Comparison of ENCODE assay signal across 8 cellular contexts in the genomic region with DNA sequence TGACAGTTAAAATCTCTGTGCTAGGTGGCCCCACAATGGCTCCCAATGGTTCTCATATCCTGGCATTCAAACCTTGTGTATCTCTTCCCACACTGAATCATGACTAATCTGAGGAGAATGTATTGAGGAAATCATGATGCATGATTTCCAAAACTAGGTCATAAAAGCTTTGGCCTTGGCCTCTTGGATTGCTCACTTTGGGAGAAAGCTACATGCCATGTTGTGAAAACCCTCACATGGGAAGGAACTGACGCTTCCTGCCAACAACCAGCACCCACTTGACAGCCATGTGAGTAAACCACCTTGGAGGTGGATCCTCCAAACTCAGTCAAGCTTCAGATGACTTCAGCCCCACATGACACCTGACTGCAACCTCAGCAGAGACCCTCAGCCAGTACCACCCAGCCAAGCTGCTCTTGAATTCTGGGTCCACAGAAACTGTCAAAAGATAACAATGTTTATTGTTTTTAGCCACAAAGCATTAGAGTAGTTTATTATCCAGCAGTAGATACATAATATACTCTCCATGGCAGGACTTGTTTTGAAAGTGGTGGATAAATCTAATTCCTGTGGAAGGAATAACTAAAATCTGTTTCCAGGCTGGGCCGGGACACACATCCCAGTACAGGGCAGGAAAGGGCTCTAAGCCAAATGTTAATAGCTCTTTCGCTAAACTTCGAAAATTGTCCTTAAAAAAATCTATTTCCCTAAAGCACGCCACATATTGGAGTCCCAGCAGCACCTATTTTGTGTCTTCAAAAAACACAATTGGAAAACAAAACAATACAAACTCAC. TPM values are rescaled to one million over a fixed set of nuclear protein-coding genes. Genes with fewer than 3 reads are reported as not detected.
DNase-seq lines count a peak whose midpoint lies in the region; ATAC-seq, FAIRE-seq and TF ChIP-seq lines count a peak whose summit lies in the region.

No MANE protein-coding gene starts in this region.

- H3K4me2 ChIP-seq in H1 (ENCODE audit: insufficient read depth in 1 of 2, low read depth in 2 of 2, low read length in 2 of 2) = peak overlapping the region; percentile 71 to 73; a peak in 3 of 4 replicates

- no peak overlapping the region for H3K14ac ChIP-seq in H1 (ENCODE audit: insufficient read length)

- no peak overlapping the region for H3K4ac ChIP-seq in H1 (replicated peaks; ENCODE audit: insufficient read length, low read depth, low read length)

- no peak overlapping the region for H3K4me3 ChIP-seq in CD4-positive, alpha-beta memory T cell (ENCODE audit: low read length in 2 of 2)
- peak overlapping the region in 1 of 4 experiments; percentile 95; a peak in 4 of 8 replicates for H3K4me3 ChIP-seq in H1 (ENCODE audit: extremely low read depth in 1 of 4, insufficient read depth in 2 of 4, low read depth in 3 of 4, low read length in 4 of 4)

- CTCF ChIA-PET in CD4-positive, alpha-beta memory T cell (lab: Charles Lee; ENCODE audit: partially characterized antibody) = interaction anchor here (0.9 to 3.1 kb wide), 9 partner anchors 10 to 80 kb away, joined by 3 to 10 read pairs (median 4); partner anchors contain the start of genes RPL14 and ZNF619
- CTCF ChIA-PET in H1 (lab: Charles Lee; ENCODE audit: partially characterized antibody) = interaction anchor here (0.6 to 2.7 kb wide), 7 partner anchors 9 to 312 kb away, joined by 3 to 17 read pairs (median 6); partner anchors contain the start of gene ZNF621

- no peaks in the 10 kb centered on the region for H3K27me3 Mint-ChIP-seq in CD4-positive, alpha-beta memory T cell
- H3K27me3 Mint-ChIP-seq in neural crest cell (ENCODE audit: low read depth) = peaks cover 13% of the 10 kb centered on the region

- TF ChIP-seq CTCF in H1 (IDR thresholded peaks at IDR 0.05; ENCODE audit: control extremely low read depth in 1 of 3, insufficient read depth in 1 of 3, low read depth in 1 of 3, low read length in 3 of 3) (no peak), neural crest cell (conservative IDR thresholded peaks at IDR 0.05) (no peak)

- no peaks in the 10 kb centered on the region for H4K20me1 ChIP-seq in H1 (replicated peaks in 1 of 2; ENCODE audit: control insufficient read depth in 1 of 2, insufficient read depth in 2 of 2, low read length in 2 of 2)

- no peak overlapping the region for H3K56ac ChIP-seq in H1 (replicated peaks; ENCODE audit: insufficient read length, low read depth, low read length)

- no peaks in the 10 kb centered on the region for H3K9me3 ChIP-seq in CD4-positive, alpha-beta memory T cell (ENCODE audit: control insufficient read depth in 1 of 2, low read length in 2 of 2)
- H3K9me3 ChIP-seq in H1 (ENCODE audit: insufficient read depth in 2 of 2, low read depth in 1 of 2, low read length in 1 of 2) = no peaks in the 10 kb centered on the region

- no peak overlapping the region for H2BK12ac ChIP-seq in H1 (ENCODE audit: low read depth, low read length)

- peak overlapping the region in 5 of 7 donors; percentile 25 to 92 (median 34) for H3K27ac Mint-ChIP-seq in CD4-positive, alpha-beta memory T cell
- H3K27ac Mint-ChIP-seq in neural crest cell (ENCODE audit: unreplicated experiment) = no peak overlapping the region

- no peak overlapping the region for H3K27ac ChIP-seq in CD4-positive, alpha-beta memory T cell (ENCODE audit: low read depth, low read length)
- H3K27ac ChIP-seq in H1 (ENCODE audit: low read depth, low read length) = no peak overlapping the region

- H3K9ac ChIP-seq in H1 (replicated peaks in 1 of 4; ENCODE audit: extremely low read depth in 1 of 4, low read depth in 3 of 4, low read length in 3 of 4) = no peak overlapping the region; a peak in 1 of 7 replicates

- no peak overlapping the region for H2BK15ac ChIP-seq in H1 (ENCODE audit: low read length)

- H3K36me3 ChIP-seq in CD4-positive, alpha-beta memory T cell (ENCODE audit: insufficient read depth, low read length) = no peaks in the 10 kb centered on the region
- peaks cover 0 to 12% (median 2%) of the 10 kb centered on the region in 4 experiments; a peak in 4 of 8 replicates for H3K36me3 ChIP-seq in H1 (ENCODE audit: control insufficient read depth in 2 of 4, insufficient read depth in 4 of 4, low read length in 3 of 4)

- WGBS in H1 (ENCODE audit: extremely low coverage in 1 of 2, insufficient coverage in 1 of 2, insufficient read length in 1 of 2, insufficient replicate concordance in 2 of 2, low coverage in 1 of 2, low lambda C conversion rate in 2 of 2, missing lambda C conversion rate in 1 of 2), 2 experiments = 87% methylated on average over 5 of the region's 5 CpGs; no CpG with 5 or more reads in 1 of the 2 experiments

- no peak overlapping the region for H2BK120ac ChIP-seq in H1 (replicated peaks; ENCODE audit: low read depth, low read length)

- H3K36me3 Mint-ChIP-seq in CD4-positive, alpha-beta memory T cell = no peaks in the 10 kb centered on the region
- peaks cover 4% of the 10 kb centered on the region for H3K36me3 Mint-ChIP-seq in neural crest cell (ENCODE audit: low read depth)

- H3K4me3 Mint-ChIP-seq in CD4-positive, alpha-beta memory T cell = peak overlapping the region; percentile 70 to 98 (median 96)
- H3K4me3 Mint-ChIP-seq in neural crest cell = peak overlapping the region; percentile 97

- TF ChIP-seq EP300 in H1 (IDR thresholded peaks at IDR 0.05; ENCODE audit: borderline replicate concordance in 1 of 2, low read depth in 2 of 2, low read length in 2 of 2) = no peak

- no peaks in the 10 kb centered on the region for H3K27me3 ChIP-seq in CD4-positive, alpha-beta memory T cell (ENCODE audit: insufficient read depth, low read length)
- H3K27me3 ChIP-seq in H1 (replicated peaks in 1 of 4; ENCODE audit: control insufficient read depth in 3 of 4, extremely low read depth in 1 of 4, insufficient read depth in 3 of 4, low read length in 3 of 4) = no peaks in the 10 kb centered on the region

- no peaks in the 10 kb centered on the region; the same call in 1 of the 2 replicates for H3K79me1 ChIP-seq in H1 (ENCODE audit: low read depth, low read length)

- intact Hi-C loops in CD4-positive, alpha-beta memory T cell (cut with micrococcal nuclease) = no loop called here

- peaks cover 0 to 26% of the 10 kb centered on the region in 2 experiments; a peak in 2 of 4 replicates for H3K79me2 ChIP-seq in H1 (ENCODE audit: control insufficient read depth in 1 of 2, insufficient read depth in 2 of 2, low read length in 2 of 2)

- POLR2A ChIA-PET in CD4-positive, alpha-beta memory T cell (lab: Charles Lee; ENCODE audit: partially characterized antibody) = interaction anchor here (1.5 to 3.7 kb wide), 8 partner anchors 17 to 195 kb away, joined by 4 to 28 read pairs (median 7); partner anchors contain the start of genes EIF1B, RPL14, ZNF619 and ZNF621
- POLR2A ChIA-PET in H1 (lab: Charles Lee; ENCODE audit: partially characterized antibody) = interaction anchor here (0.9 to 3.8 kb wide), 16 partner anchors 10 to 177 kb away, joined by 3 to 78 read pairs (median 6); partner anchors contain the start of genes RPL14, ZNF619 and ZNF621

- H3K4me1 ChIP-seq in CD4-positive, alpha-beta memory T cell (ENCODE audit: insufficient read depth, low read length) = peaks cover 8% of the 10 kb centered on the region
- no peaks in the 10 kb centered on the region; a peak in 2 of 7 replicates for H3K4me1 ChIP-seq in H1 (replicated peaks in 1 of 4; ENCODE audit: control insufficient read depth in 3 of 4, insufficient read depth in 4 of 4, low read length in 3 of 4)

- peaks cover 8 to 21% (median 14%) of the 10 kb centered on the region in 4 donors for H3K4me1 Mint-ChIP-seq in CD4-positive, alpha-beta memory T cell
- H3K4me1 Mint-ChIP-seq in neural crest cell = peaks cover 12% of the 10 kb centered on the region

- H4K91ac ChIP-seq in H1 (replicated peaks; ENCODE audit: insufficient read length, low read length) = no peak overlapping the region

- H3K9me3 Mint-ChIP-seq in CD4-positive, alpha-beta memory T cell = peaks cover 0 to 1% (median 0%) of the 10 kb centered on the region in 8 donors
- H3K9me3 Mint-ChIP-seq in neural crest cell = peaks cover 2% of the 10 kb centered on the region

- FAIRE-seq in H1 (lab: Jason Lieb, UNC) = no peak

- no peak for TF ChIP-seq RAD21 in H1 (IDR thresholded peaks at IDR 0.05 in 1 of 2, conservative IDR thresholded peaks at IDR 0.05 in 1 of 2; ENCODE audit: low read depth in 2 of 2, low read length in 2 of 2)

- no peak for ATAC-seq in HG03097 (IDR thresholded peaks at IDR 0.05; ENCODE audit: low FRiP score, unreplicated experiment)

- no peak overlapping the region for H2BK5ac ChIP-seq in H1 (ENCODE audit: low read depth, low read length)

- no peak overlapping the region for H3K23ac ChIP-seq in H1 (ENCODE audit: insufficient read length)

- H3K18ac ChIP-seq in H1 (ENCODE audit: extremely low read depth, low read length) = no peak overlapping the region

- DNase-seq in CD4-positive, alpha-beta memory T cell = no peak
- DNase-seq in NCI-H226 (peak; percentile 98), H1 (ENCODE audit: low read depth in 1 of 2, low spot score in 2 of 2) (no peak), neural crest cell (ENCODE audit: low read depth, low spot score) (no peak), iPS-NIHi11 (ENCODE audit: low spot score) (no peak), SKM-1 treated with dmso at 0.1 percent for 144 hours (lab: John Stamatoyannopoulos, UW; ENCODE audit: unreplicated experiment) (no peak), 8988T (no peak)

- no peak for TF ChIP-seq POLR2A in H1 (IDR thresholded peaks at IDR 0.05; ENCODE audit: control extremely low read depth in 1 of 2, low read depth in 2 of 2, low read length in 2 of 2)

- peak overlapping the region; percentile 96; the same call in 1 of the 2 replicates for H2AFZ ChIP-seq in H1 (ENCODE audit: low read length)

- H4K8ac ChIP-seq in H1 (ENCODE audit: extremely low read depth, insufficient read depth, low read length) = no peak overlapping the region; the same call in 1 of the 2 replicates

- no peak overlapping the region for H2AK5ac ChIP-seq in H1 (ENCODE audit: low read depth, low read length)

- H4K5ac ChIP-seq in H1 (ENCODE audit: insufficient read length, low read depth, low read length) = no peak overlapping the region

- no peak overlapping the region for H2BK20ac ChIP-seq in H1 (ENCODE audit: low read length)

- 0 out of 2 replicates have a peak, but pooled peaks cover 3% of the 10 kb centered on the region for H3K23me2 ChIP-seq in H1 (ENCODE audit: low read depth, low read length)

RNA-seq across cellular contexts. Expression of gene ZNF620, which starts 1.0 kb away (rescaled TPM):
- 1 to 10 TPM; 3.7 to 3.8 TPM for total RNA-seq in CD4-positive, alpha-beta memory T cell
- 1 to 10 TPM; 1.2 to 3.4 TPM for polyA plus RNA-seq in CD4-positive, alpha-beta memory T cell
- 20.2 and 21.4 TPM in 2 replicates for total RNA-seq in H1 (2021; fragmentation: NEBNext Ultra II Directional; extraction: Animal tissue kit (Norgen Biotek cat#: 25700))
- 5.1 and 5.3 TPM in 2 replicates for polyA plus RNA-seq in H1 (2011; rRNA removed)
- polyA plus RNA-seq in H1 (2011; cell fraction: cytosol; rRNA removed) = 8.4 TPM
- polyA plus RNA-seq in H1 (2011; cell fraction: nucleus; rRNA removed) = 7.3 TPM
- 8.1 to 11.6 TPM (median 10.8 TPM) in 4 replicates for polyA plus RNA-seq in H1 (2012, experiment 1 of 2)
- 1.4 TPM for polyA plus RNA-seq in H1 (2012, experiment 2 of 2)
- 11.6 TPM for polyA plus RNA-seq in H1 (2013, experiment 1 of 2)
- polyA plus RNA-seq in H1 (2013, experiment 2 of 2) = 11.0 TPM
- polyA minus RNA-seq in H1 (2011; rRNA and poly(A)+ RNA removed) = 12.3 and 16.0 TPM in 2 replicates
- polyA minus RNA-seq in H1 (2011; cell fraction: cytosol; rRNA and poly(A)+ RNA removed) = 11.3 TPM
- 17.8 TPM for polyA minus RNA-seq in H1 (2011; cell fraction: nucleus; rRNA and poly(A)+ RNA removed)
- total RNA-seq in neural crest cell = 22.0 and 24.0 TPM in 2 replicates

RNA-seq across cellular contexts. Expression of gene ZNF621, which starts 19.9 kb away (rescaled TPM):
- total RNA-seq in CD4-positive, alpha-beta memory T cell = 10 to 100 TPM; 23.7 to 27.4 TPM
- 1 to 10 TPM; 1.6 to 3.8 TPM for polyA plus RNA-seq in CD4-positive, alpha-beta memory T cell
- 15.4 and 15.8 TPM in 2 replicates for total RNA-seq in H1 (2021; fragmentation: NEBNext Ultra II Directional; extraction: Animal tissue kit (Norgen Biotek cat#: 25700))
- 9.4 and 10.9 TPM in 2 replicates for polyA plus RNA-seq in H1 (2011; rRNA removed)
- polyA plus RNA-seq in H1 (2011; cell fraction: cytosol; rRNA removed) = 10.1 TPM
- polyA plus RNA-seq in H1 (2011; cell fraction: nucleus; rRNA removed) = 16.4 TPM
- 9.2 to 14.0 TPM (median 12.0 TPM) in 4 replicates for polyA plus RNA-seq in H1 (2012, experiment 1 of 2)
- 2.0 TPM for polyA plus RNA-seq in H1 (2012, experiment 2 of 2)
- 15.1 TPM for polyA plus RNA-seq in H1 (2013, experiment 1 of 2)
- 14.2 TPM for polyA plus RNA-seq in H1 (2013, experiment 2 of 2)
- polyA minus RNA-seq in H1 (2011; rRNA and poly(A)+ RNA removed) = 18.7 and 25.0 TPM in 2 replicates
- polyA minus RNA-seq in H1 (2011; cell fraction: cytosol; rRNA and poly(A)+ RNA removed) = 10.0 TPM
- polyA minus RNA-seq in H1 (2011; cell fraction: nucleus; rRNA and poly(A)+ RNA removed) = 24.6 TPM
- total RNA-seq in neural crest cell = 29.5 and 32.6 TPM in 2 replicates

RNA-seq across cellular contexts. Expression of gene ZNF619, which starts 27.9 kb away (rescaled TPM):
- 10 to 100 TPM; 14.0 to 16.6 TPM for total RNA-seq in CD4-positive, alpha-beta memory T cell
- polyA plus RNA-seq in CD4-positive, alpha-beta memory T cell = 1 to 10 TPM; 2.3 to 2.9 TPM
- total RNA-seq in H1 (2021; fragmentation: NEBNext Ultra II Directional; extraction: Animal tissue kit (Norgen Biotek cat#: 25700)) = 7.0 and 8.2 TPM in 2 replicates
- 2.2 and 2.3 TPM in 2 replicates for polyA plus RNA-seq in H1 (2011; rRNA removed)
- 2.4 TPM for polyA plus RNA-seq in H1 (2011; cell fraction: cytosol; rRNA removed)
- 2.6 TPM for polyA plus RNA-seq in H1 (2011; cell fraction: nucleus; rRNA removed)
- 1.6 to 2.3 TPM (median 1.9 TPM) in 4 replicates for polyA plus RNA-seq in H1 (2012, experiment 1 of 2)
- polyA plus RNA-seq in H1 (2012, experiment 2 of 2) = 0.39 TPM
- 4.3 TPM for polyA plus RNA-seq in H1 (2013, experiment 1 of 2)
- 4.5 TPM for polyA plus RNA-seq in H1 (2013, experiment 2 of 2)
- polyA minus RNA-seq in H1 (2011; rRNA and poly(A)+ RNA removed) = 9.5 and 10.1 TPM in 2 replicates
- 3.4 TPM for polyA minus RNA-seq in H1 (2011; cell fraction: cytosol; rRNA and poly(A)+ RNA removed)
- polyA minus RNA-seq in H1 (2011; cell fraction: nucleus; rRNA and poly(A)+ RNA removed) = 6.2 TPM
- 5.4 and 5.9 TPM in 2 replicates for total RNA-seq in neural crest cell

RNA-seq across cellular contexts. Expression of gene RPL14, which starts 47.7 kb away (rescaled TPM):
- total RNA-seq in CD4-positive, alpha-beta memory T cell = 1,000 to 10,000 TPM; 2,669 to 2,785 TPM
- polyA plus RNA-seq in CD4-positive, alpha-beta memory T cell = 1,000 to 10,000 TPM; 1,004 to 1,669 TPM
- total RNA-seq in H1 (2021; fragmentation: NEBNext Ultra II Directional; extraction: Animal tissue kit (Norgen Biotek cat#: 25700)) = 2,341 and 2,363 TPM in 2 replicates
- polyA plus RNA-seq in H1 (2011; rRNA removed) = 201 and 1,192 TPM in 2 replicates
- 488 TPM for polyA plus RNA-seq in H1 (2011; cell fraction: cytosol; rRNA removed)
- polyA plus RNA-seq in H1 (2011; cell fraction: nucleus; rRNA removed) = 388 TPM
- 1,251 to 1,928 TPM (median 1,513 TPM) in 4 replicates for polyA plus RNA-seq in H1 (2012, experiment 1 of 2)
- polyA plus RNA-seq in H1 (2012, experiment 2 of 2) = 434 TPM
- 1,499 TPM for polyA plus RNA-seq in H1 (2013, experiment 1 of 2)
- polyA plus RNA-seq in H1 (2013, experiment 2 of 2) = 1,447 TPM
- polyA minus RNA-seq in H1 (2011; rRNA and poly(A)+ RNA removed) = 455 and 547 TPM in 2 replicates
- 929 TPM for polyA minus RNA-seq in H1 (2011; cell fraction: cytosol; rRNA and poly(A)+ RNA removed)
- 302 TPM for polyA minus RNA-seq in H1 (2011; cell fraction: nucleus; rRNA and poly(A)+ RNA removed)
- 1,863 and 1,936 TPM in 2 replicates for total RNA-seq in neural crest cell
